Comparison of ENCODE assay signal across 7 cellular contexts in genomic region chr3:4776399-4776979, GRCh38.
DNase-seq lines count a peak whose midpoint lies in the region; ATAC-seq and TF ChIP-seq lines count a peak whose summit lies in the region.

No MANE protein-coding gene starts in this region.

- TF ChIP-seq CTCF in OCI-LY3 (IDR thresholded peaks at IDR 0.05; ENCODE audit: low read depth, low read length) (no peak), parathyroid adenoma (IDR thresholded peaks at IDR 0.05) (no peak), gastroesophageal sphincter (IDR thresholded peaks at IDR 0.05) (no peak)

- no peaks in the 10 kb centered on the region for H3K27me3 ChIP-seq in OCI-LY3 (ENCODE audit: low read depth, low read length)
- no peaks in the 10 kb centered on the region for H3K27me3 ChIP-seq in parathyroid adenoma (ENCODE audit: control insufficient read depth, insufficient read depth, low read length)
- H3K27me3 ChIP-seq in gastroesophageal sphincter, result no peaks in the 10 kb centered on the region

- H2AFZ ChIP-seq in OCI-LY3 (ENCODE audit: low read depth, low read length), result no peak overlapping the region
- no peak overlapping the region for H2AFZ ChIP-seq in parathyroid adenoma

- H3K4me1 ChIP-seq in OCI-LY3 (ENCODE audit: low read length) (peaks cover 26% of the 10 kb centered on the region), parathyroid adenoma (peaks cover 26% of the 10 kb centered on the region), gastroesophageal sphincter (peaks cover 6 to 46% (median 16%) of the 10 kb centered on the region in 3 donors)

- H3K4me3 ChIP-seq in OCI-LY3 (ENCODE audit: low read length), result no peak overlapping the region
- no peak overlapping the region for H3K4me3 ChIP-seq in parathyroid adenoma (ENCODE audit: low read depth, low read length)
- H3K4me3 ChIP-seq in gastroesophageal sphincter, result no peak overlapping the region

- H3K9me3 ChIP-seq in OCI-LY3 (ENCODE audit: insufficient read depth, low read length) (no peaks in the 10 kb centered on the region), parathyroid adenoma (ENCODE audit: control insufficient read depth, low read length) (no peaks in the 10 kb centered on the region), gastroesophageal sphincter (no peaks in the 10 kb centered on the region)

- H3K9ac ChIP-seq in OCI-LY3 (ENCODE audit: low read length) (no peak overlapping the region), parathyroid adenoma (no peak overlapping the region)

- no peak for TF ChIP-seq EP300 in gastroesophageal sphincter (IDR thresholded peaks at IDR 0.05)

- H3K36me3 ChIP-seq in OCI-LY3 (replicated peaks; ENCODE audit: low read depth, low read length) (no peaks in the 10 kb centered on the region), parathyroid adenoma (ENCODE audit: control insufficient read depth, insufficient read depth, low read length) (no peaks in the 10 kb centered on the region), gastroesophageal sphincter (peaks cover 0 to 64% of the 10 kb centered on the region in 2 donors)

- ATAC-seq in GM19025 (IDR thresholded peaks at IDR 0.05; ENCODE audit: low read depth, unreplicated experiment), result peak; percentile 20
- ATAC-seq in HG02588 (IDR thresholded peaks at IDR 0.05; ENCODE audit: unreplicated experiment), result peak; percentile 14
- no peak for ATAC-seq in gastroesophageal sphincter

- H3K79me2 ChIP-seq in OCI-LY3 (ENCODE audit: low read length) (no peaks in the 10 kb centered on the region), parathyroid adenoma (no peaks in the 10 kb centered on the region)

- H3K27ac ChIP-seq in OCI-LY3 (ENCODE audit: low read length), result no peak overlapping the region
- peak overlapping the region; percentile 47 for H3K27ac ChIP-seq in parathyroid adenoma
- H3K27ac ChIP-seq in gastroesophageal sphincter, result peak overlapping the region in 2 of 4 donors; percentile 33 to 38

- no peaks in the 10 kb centered on the region; the same call in 1 of the 2 replicates for H4K20me1 ChIP-seq in OCI-LY3 (ENCODE audit: insufficient read depth, low read length)

- no peak for TF ChIP-seq POLR2A in gastroesophageal sphincter (IDR thresholded peaks at IDR 0.05)

- no peak for DNase-seq in stimulated activated naive CD4-positive, alpha-beta T cell (lab: John Stamatoyannopoulos, UW)
- DNase-seq in AG20443 (ENCODE audit: low spot score), result no peak

- 67 to 79% methylated on average over 2 to 3 of the region's 4 CpGs for WGBS in gastroesophageal sphincter (ENCODE audit: low coverage in 1 of 2), 2 donors

- H3K4me2 ChIP-seq in OCI-LY3 (ENCODE audit: low read length), result peak overlapping the region; percentile 56
- H3K4me2 ChIP-seq in parathyroid adenoma (ENCODE audit: low read length), result no peak overlapping the region
